ENCODE assay signal across 26 cellular contexts in genomic region chr17:49553676-49554335, GRCh38. TPM values are rescaled to one million over a fixed set of nuclear protein-coding genes. Genes with fewer than 3 reads are reported as not detected.
A peak's percentile ranks its signal among the peaks of the same experiment; 100 is the strongest.
DNase-seq lines count a peak whose midpoint lies in the region; ATAC-seq, FAIRE-seq and TF ChIP-seq lines count a peak whose summit lies in the region.
"Had no signal": no experiment of that assay in that cellular context is flagged by ENCODE, and none has a peak within 500 bp of the region (broad histone marks: within the 10 kb centered on the region; RNA-seq: fewer than 3 reads in every experiment).

No MANE protein-coding gene starts in this region.

- no peaks in the 10 kb centered on the region for H3K9me3 Mint-ChIP-seq in activated naive CD8-positive, alpha-beta T cell treated with anti-CD3 and anti-CD28 coated beads for 36 hours
- H3K9me3 Mint-ChIP-seq in activated naive CD8-positive, alpha-beta T cell treated with anti-CD3 and anti-CD28 coated beads, Interleukin-2, amount 50 U/mL, for 24 hours = no peaks in the 10 kb centered on the region
- H3K9me3 Mint-ChIP-seq: activated T-cell treated with anti-CD3 and anti-CD28 coated beads, Interleukin-2, amount 50 U/mL, for 72 hours; CD8-positive, alpha-beta memory T cell; GM23338 had no signal

- FAIRE-seq in HTR-8/SVneo (lab: Jason Lieb, UNC) = peak; percentile 31
- FAIRE-seq in bronchial epithelial cell (lab: Jason Lieb, UNC) = peak; percentile 52
- FAIRE-seq: A204.1, colon had no signal

- no peak for TF ChIP-seq POLR2A in spleen (IDR thresholded peaks at IDR 0.05)

- intact Hi-C loops in spleen (cut with DNase I; ENCODE audit: low total_unique reads) = loop anchor here (10.0 kb wide), 1 partner anchor 59 kb away; the partner anchor contains the start of gene NGFR
- intact Hi-C loops in colonic mucosa (cut with DNase I) = loop anchor here (10.0 kb wide), 1 partner anchor 239 kb away; no protein-coding TSS in a partner anchor

- WGBS in spleen, 5 donors = 49 to 85% (median 72%) methylated on average over 8 of the region's 8 CpGs

- TF ChIP-seq CTCF in bronchial epithelial cell (IDR thresholded peaks at IDR 0.05; ENCODE audit: insufficient read depth, low read length, severe bottlenecking) (no peak), spleen (IDR thresholded peaks at IDR 0.05 in 8 of 11, conservative IDR thresholded peaks at IDR 0.05 in 3 of 11) (no peak), colonic mucosa (IDR thresholded peaks at IDR 0.05) (no peak)

- H3K36me3 ChIP-seq in bronchial epithelial cell (ENCODE audit: control insufficient read depth, insufficient read depth, low read length) (no peaks in the 10 kb centered on the region), spleen (no peaks in the 10 kb centered on the region), colonic mucosa (no peaks in the 10 kb centered on the region)
- H3K36me3 ChIP-seq: esophagus muscularis mucosa, tibial nerve had no signal

- H3K27me3 Mint-ChIP-seq in activated naive CD8-positive, alpha-beta T cell treated with anti-CD3 and anti-CD28 coated beads for 36 hours = peaks cover 12% of the 10 kb centered on the region
- H3K27me3 Mint-ChIP-seq in activated naive CD8-positive, alpha-beta T cell treated with anti-CD3 and anti-CD28 coated beads, Interleukin-2, amount 50 U/mL, for 24 hours = peaks cover 3% of the 10 kb centered on the region

- H3K4me1 Mint-ChIP-seq in activated naive CD8-positive, alpha-beta T cell treated with anti-CD3 and anti-CD28 coated beads for 36 hours = peaks cover 6% of the 10 kb centered on the region
- peaks cover 6% of the 10 kb centered on the region for H3K4me1 Mint-ChIP-seq in activated naive CD8-positive, alpha-beta T cell treated with anti-CD3 and anti-CD28 coated beads, Interleukin-2, amount 50 U/mL, for 24 hours

- no peak overlapping the region for H3K9ac ChIP-seq in colonic mucosa (ENCODE audit: low read depth in 2 of 2, low read length in 2 of 2)

- no peak overlapping the region for H3K4me3 Mint-ChIP-seq in activated naive CD8-positive, alpha-beta T cell treated with anti-CD3 and anti-CD28 coated beads for 36 hours
- no peak overlapping the region for H3K4me3 Mint-ChIP-seq in activated naive CD8-positive, alpha-beta T cell treated with anti-CD3 and anti-CD28 coated beads, Interleukin-2, amount 50 U/mL, for 24 hours
- H3K4me3 Mint-ChIP-seq: activated T-cell treated with anti-CD3 and anti-CD28 coated beads, Interleukin-2, amount 50 U/mL, for 72 hours; brain; CD8-positive, alpha-beta memory T cell; GM23338 had no signal

- ATAC-seq in activated naive CD8-positive, alpha-beta T cell treated with anti-CD3 and anti-CD28 coated beads, Interleukin-2, amount 50 U/mL, for 24 hours = no peak
- ATAC-seq: activated T-cell treated with anti-CD3 and anti-CD28 coated beads, Interleukin-2, amount 50 U/mL, for 72 hours; foreskin keratinocyte; GM23338; left cardiac atrium had no signal

- H3K9me3 ChIP-seq in spleen (no peaks in the 10 kb centered on the region), colonic mucosa (no peaks in the 10 kb centered on the region)
- H3K9me3 ChIP-seq: esophagus muscularis mucosa, tibial nerve had no signal

- no peak for DNase-seq in activated naive CD8-positive, alpha-beta T cell treated with anti-CD3 and anti-CD28 coated beads for 36 hours
- no peak for DNase-seq in activated naive CD8-positive, alpha-beta T cell treated with anti-CD3 and anti-CD28 coated beads, Interleukin-2, amount 50 U/mL, for 24 hours
- DNase-seq in HTR-8/SVneo (ENCODE audit: insufficient read length, low spot score) (no peak), bronchial epithelial cell (ENCODE audit: low read depth) (no peak), spleen (peak; percentile 37), colonic mucosa (no peak), dedifferentiated amniotic fluid mesenchymal stem cell (ENCODE audit: extremely low spot score) (no peak), COLO829 (ENCODE audit: low spot score) (no peak)
- DNase-seq: activated naive CD4-positive, alpha-beta T cell treated with Interleukin-2 at 50 U/mL for 16 hours; activated T-cell treated with anti-CD3 and anti-CD28 coated beads, Interleukin-2, amount 50 U/mL, for 72 hours; CD8-positive, alpha-beta memory T cell; DMS153; foreskin keratinocyte; left cardiac atrium; mammary epithelial cell; NCI-H1436; NCI-H345; nucleus accumbens; RPMI8226; T-helper 9 cell had no signal

- H3K27me3 ChIP-seq in bronchial epithelial cell (ENCODE audit: control insufficient read depth, insufficient read depth, low read length) = peaks cover 6% of the 10 kb centered on the region
- peaks cover 0 to 22% (median 0%) of the 10 kb centered on the region in 7 donors for H3K27me3 ChIP-seq in spleen (replicated peaks in 1 of 7)
- H3K27me3 ChIP-seq in colonic mucosa = no peaks in the 10 kb centered on the region
- H3K27me3 ChIP-seq: foreskin keratinocyte, tibial nerve had no signal

- H3K4me3 ChIP-seq in bronchial epithelial cell (ENCODE audit: low read depth, low read length) (no peak overlapping the region), spleen (no peak overlapping the region), colonic mucosa (no peak overlapping the region)
- H3K4me3 ChIP-seq: esophagus muscularis mucosa, GM23338, tibial nerve had no signal

- peak overlapping the region; percentile 57 for H3K27ac Mint-ChIP-seq in activated naive CD8-positive, alpha-beta T cell treated with anti-CD3 and anti-CD28 coated beads for 36 hours
- H3K27ac Mint-ChIP-seq in activated naive CD8-positive, alpha-beta T cell treated with anti-CD3 and anti-CD28 coated beads, Interleukin-2, amount 50 U/mL, for 24 hours = no peak overlapping the region
- H3K27ac Mint-ChIP-seq: activated T-cell treated with anti-CD3 and anti-CD28 coated beads, Interleukin-2, amount 50 U/mL, for 72 hours; GM23338 had no signal

- H3K4me1 ChIP-seq in spleen (peaks cover 5 to 15% (median 8%) of the 10 kb centered on the region in 6 donors), colonic mucosa (no peaks in the 10 kb centered on the region)

- H3K27ac ChIP-seq in spleen (no peak overlapping the region), colonic mucosa (no peak overlapping the region)
- H3K27ac ChIP-seq: esophagus muscularis mucosa, foreskin keratinocyte had no signal

- H3K36me3 Mint-ChIP-seq in activated naive CD8-positive, alpha-beta T cell treated with anti-CD3 and anti-CD28 coated beads for 36 hours = no peaks in the 10 kb centered on the region
- H3K36me3 Mint-ChIP-seq in activated naive CD8-positive, alpha-beta T cell treated with anti-CD3 and anti-CD28 coated beads, Interleukin-2, amount 50 U/mL, for 24 hours (ENCODE audit: low read depth) = no peaks in the 10 kb centered on the region
- H3K36me3 Mint-ChIP-seq: brain; CD8-positive, alpha-beta memory T cell had no signal

RNA-seq across cellular contexts. Expression of gene NXPH3, which starts 21.9 kb away (rescaled TPM):
- total RNA-seq in activated naive CD8-positive, alpha-beta T cell treated with anti-CD3 and anti-CD28 coated beads for 36 hours = under 1 TPM; 0.10 to 0.18 TPM
- not detected in 2 replicates for total RNA-seq in bronchial epithelial cell
- 1 to 10 TPM in 5 of 7 donors, under 1 TPM in 2; 0.37 to 3.3 (median 2.0) TPM for total RNA-seq in spleen
- under 1 TPM; 0.37 to 0.48 (median 0.38) TPM for polyA plus RNA-seq in spleen
- total RNA-seq in colonic mucosa = 1 to 10 TPM in 1 of 2 donors, under 1 TPM in 1; 0.42 to 2.1 TPM
- polyA plus RNA-seq: CD8-positive, alpha-beta memory T cell had no signal

RNA-seq across cellular contexts. Expression of gene NGFR, which starts 58.7 kb away (rescaled TPM):
- total RNA-seq in activated naive CD8-positive, alpha-beta T cell treated with anti-CD3 and anti-CD28 coated beads for 36 hours = under 1 TPM in 1 of 2 experiments, not detected in 1; 0.16 TPM
- total RNA-seq in bronchial epithelial cell = 0.53 and 4.5 TPM in 2 replicates
- 10 to 100 TPM in 6 of 7 donors, 1 to 10 TPM in 1; 6.6 to 36.8 (median 15.6) TPM for total RNA-seq in spleen
- 10 to 100 TPM in 1 of 3 donors, 1 to 10 TPM in 2; 4.1 to 12.2 (median 5.5) TPM for polyA plus RNA-seq in spleen
- total RNA-seq in colonic mucosa = 1 to 10 TPM in 1 of 2 donors, under 1 TPM in 1; 0.49 to 2.7 TPM
